22 cellular contexts compared by ENCODE assay signal in genomic region chr7:108045669-108046068, GRCh38. TPM values are rescaled to one million over a fixed set of nuclear protein-coding genes. Genes with fewer than 3 reads are reported as not detected.
A peak's percentile ranks its signal among the peaks of the same experiment; 100 is the strongest.
DNase-seq lines count a peak whose midpoint lies in the region; ATAC-seq, FAIRE-seq and TF ChIP-seq lines count a peak whose summit lies in the region.
"Had no signal": no experiment of that assay in that cellular context is flagged by ENCODE, and none has a peak within 500 bp of the region (broad histone marks: within the 10 kb centered on the region; RNA-seq: fewer than 3 reads in every experiment).

No MANE protein-coding gene starts in this region.

- H3K79me2 ChIP-seq in H1 (ENCODE audit: control insufficient read depth in 1 of 2, insufficient read depth in 2 of 2, low read length in 2 of 2), result no peaks in the 10 kb centered on the region

- H2BK5ac ChIP-seq in H1 (ENCODE audit: low read depth, low read length), result no peak overlapping the region

- peak overlapping the region; percentile 2 to 38 for H3K27ac ChIP-seq in ascending aorta
- no peak overlapping the region for H3K27ac ChIP-seq in H1 (ENCODE audit: low read depth, low read length)
- H3K27ac ChIP-seq in gastroesophageal sphincter, result no peak overlapping the region
- H3K27ac ChIP-seq: SK-N-MC, spleen, tibial artery had no signal

- H3K4me1 ChIP-seq in ascending aorta (no peaks in the 10 kb centered on the region), H1 (replicated peaks in 1 of 4; ENCODE audit: control insufficient read depth in 3 of 4, insufficient read depth in 4 of 4, low read length in 3 of 4) (no peaks in the 10 kb centered on the region), gastroesophageal sphincter (peaks cover 0 to 9% (median 0%) of the 10 kb centered on the region in 3 donors)
- H3K4me1 ChIP-seq: tibial artery had no signal

- no peak overlapping the region for H4K91ac ChIP-seq in H1 (replicated peaks; ENCODE audit: insufficient read length, low read length)

- no peak for TF ChIP-seq RAD21 in H1 (IDR thresholded peaks at IDR 0.05 in 1 of 2, conservative IDR thresholded peaks at IDR 0.05 in 1 of 2; ENCODE audit: low read depth in 2 of 2, low read length in 2 of 2)

- DNase-seq in ascending aorta (ENCODE audit: low spot score in 2 of 2) (no peak), H1 (ENCODE audit: low read depth in 1 of 2, low spot score in 2 of 2) (no peak), skeletal muscle cell (ENCODE audit: low read depth) (peak; percentile 74), lower leg skin (ENCODE audit: low spot score in 2 of 2) (no peak), foreskin melanocyte (no peak)
- DNase-seq: activated CD8-positive, alpha-beta memory T cell treated with anti-CD3 and anti-CD28 coated beads, Interleukin-2, amount 50 U/mL, for 48 hours; activated naive CD8-positive, alpha-beta T cell treated with anti-CD3 and anti-CD28 coated beads, Interleukin-2, amount 10 ng/mL, durations not matched to agents 7 days and 5 days; cortex of kidney; midbrain; MV-4-11; NCI-H1694 treated with DMSO at 0.1 percent for 48 hours; nephron progenitor cell; spleen; stimulated activated CD4-positive, alpha-beta T cell treated with anti-CD3 and anti-CD28 coated beads, Interleukin-4, amount 100 ng/mL, for 24 hours; stimulated activated naive CD8-positive, alpha-beta T cell treated with anti-CD3 and anti-CD28 coated beads, Interleukin-15, Interleukin-2, amounts not matched to agents 100 U/mL and 50 U/mL, for 24 hours; tibial artery had no signal

- intact Hi-C loops in ascending aorta (cut with DNase I), result no loop called here
- intact Hi-C loops in lower leg skin (cut with DNase I; ENCODE audit: low total_unique reads), result no loop called here

- ATAC-seq in gastroesophageal sphincter (peak; percentile 23), GM21737 (IDR thresholded peaks at IDR 0.05; ENCODE audit: unreplicated experiment) (no peak)
- ATAC-seq: HCT116; stimulated activated naive CD8-positive, alpha-beta T cell treated with anti-CD3 and anti-CD28 coated beads, Interleukin-15, Interleukin-2, amounts not matched to agents 100 U/mL and 50 U/mL, for 24 hours had no signal

- no peaks in the 10 kb centered on the region for H4K20me1 ChIP-seq in H1 (replicated peaks in 1 of 2; ENCODE audit: control insufficient read depth in 1 of 2, insufficient read depth in 2 of 2, low read length in 2 of 2)

- no peaks in the 10 kb centered on the region for H3K79me1 ChIP-seq in H1 (ENCODE audit: low read depth, low read length)

- no peak overlapping the region for H3K23ac ChIP-seq in H1 (ENCODE audit: insufficient read length)

- FAIRE-seq in H1 (lab: Jason Lieb, UNC), result no peak
- FAIRE-seq: G401.6, GM18507 had no signal

- H3K27me3 ChIP-seq in ascending aorta, result no peaks in the 10 kb centered on the region
- no peaks in the 10 kb centered on the region for H3K27me3 ChIP-seq in H1 (replicated peaks in 1 of 4; ENCODE audit: control insufficient read depth in 3 of 4, extremely low read depth in 1 of 4, insufficient read depth in 3 of 4, low read length in 3 of 4)
- H3K27me3 ChIP-seq in gastroesophageal sphincter, result no peaks in the 10 kb centered on the region
- H3K27me3 ChIP-seq: spleen, tibial artery had no signal

- no peak overlapping the region for H2BK15ac ChIP-seq in H1 (ENCODE audit: low read length)

- H2BK120ac ChIP-seq in H1 (replicated peaks; ENCODE audit: low read depth, low read length), result no peak overlapping the region

- H2AK5ac ChIP-seq in H1 (ENCODE audit: low read depth, low read length), result no peak overlapping the region

- 96% methylated on average over 1 of the region's 1 CpG; no CpG with 5 or more reads in 1 of the 2 experiments for WGBS in H1 (ENCODE audit: extremely low coverage in 1 of 2, insufficient coverage in 1 of 2, insufficient read length in 1 of 2, insufficient replicate concordance in 2 of 2, low coverage in 1 of 2, low lambda C conversion rate in 2 of 2, missing lambda C conversion rate in 1 of 2), 2 experiments
- WGBS in gastroesophageal sphincter (ENCODE audit: low coverage in 1 of 2), 2 donors, result 64 to 83% methylated on average over 1 of the region's 1 CpG
- 60 to 71% methylated on average over 1 of the region's 1 CpG for WGBS in lower leg skin, 2 donors

- H3K23me2 ChIP-seq in H1 (ENCODE audit: low read depth, low read length), result 0 out of 2 replicates have a peak, but pooled peaks cover 1% of the 10 kb centered on the region

- H2AFZ ChIP-seq in H1 (ENCODE audit: low read length), result no peak overlapping the region

- no peak for TF ChIP-seq POLR2A in H1 (IDR thresholded peaks at IDR 0.05; ENCODE audit: control extremely low read depth in 1 of 2, low read depth in 2 of 2, low read length in 2 of 2)
- no peak for TF ChIP-seq POLR2A in gastroesophageal sphincter (IDR thresholded peaks at IDR 0.05)
- TF ChIP-seq POLR2A in lower leg skin (IDR thresholded peaks at IDR 0.05), result no peak

- no peak overlapping the region for H3K4ac ChIP-seq in H1 (replicated peaks; ENCODE audit: insufficient read length, low read depth, low read length)

- no peak overlapping the region for H3K14ac ChIP-seq in H1 (ENCODE audit: insufficient read length)

- no peak overlapping the region for H2BK12ac ChIP-seq in H1 (ENCODE audit: low read depth, low read length)

- H3K9me3 ChIP-seq in ascending aorta (no peaks in the 10 kb centered on the region), H1 (ENCODE audit: insufficient read depth in 2 of 2, low read depth in 1 of 2, low read length in 1 of 2) (no peaks in the 10 kb centered on the region), gastroesophageal sphincter (no peaks in the 10 kb centered on the region)
- H3K9me3 ChIP-seq: spleen, tibial artery had no signal

- POLR2A ChIA-PET in H1 (lab: Charles Lee; ENCODE audit: partially characterized antibody), result no interaction called here

- H3K4me3 ChIP-seq in ascending aorta (no peak overlapping the region), H1 (ENCODE audit: extremely low read depth in 1 of 4, insufficient read depth in 2 of 4, low read depth in 3 of 4, low read length in 4 of 4) (no peak overlapping the region), gastroesophageal sphincter (no peak overlapping the region), skeletal muscle cell (ENCODE audit: low read depth, low read length) (no peak overlapping the region), lower leg skin (ENCODE audit: low read depth, poor library complexity, severe bottlenecking) (no peak overlapping the region)
- H3K4me3 ChIP-seq: SK-N-MC, spleen, tibial artery had no signal

- H3K36me3 ChIP-seq in ascending aorta (no peaks in the 10 kb centered on the region), H1 (ENCODE audit: control insufficient read depth in 2 of 4, insufficient read depth in 4 of 4, low read length in 3 of 4) (no peaks in the 10 kb centered on the region), gastroesophageal sphincter (no peaks in the 10 kb centered on the region)
- H3K36me3 ChIP-seq: spleen, tibial artery had no signal

- TF ChIP-seq EP300 in H1 (IDR thresholded peaks at IDR 0.05; ENCODE audit: borderline replicate concordance in 1 of 2, low read depth in 2 of 2, low read length in 2 of 2) (no peak), gastroesophageal sphincter (IDR thresholded peaks at IDR 0.05) (no peak)

- CTCF ChIA-PET in H1 (lab: Charles Lee; ENCODE audit: partially characterized antibody), result interaction anchor here (1.0 to 1.3 kb wide), 2 partner anchors 9 to 20 kb away, joined by 3 to 4 read pairs; no protein-coding TSS in a partner anchor

- H2BK20ac ChIP-seq in H1 (ENCODE audit: low read length), result no peak overlapping the region

- no peak overlapping the region for H3K18ac ChIP-seq in H1 (ENCODE audit: extremely low read depth, low read length)

- no peak overlapping the region for H3K9ac ChIP-seq in H1 (replicated peaks in 1 of 4; ENCODE audit: extremely low read depth in 1 of 4, low read depth in 3 of 4, low read length in 3 of 4)

- no peak overlapping the region for H4K5ac ChIP-seq in H1 (ENCODE audit: insufficient read length, low read depth, low read length)

- peak overlapping the region; percentile 59 for H3K56ac ChIP-seq in H1 (replicated peaks; ENCODE audit: insufficient read length, low read depth, low read length)

- H3K4me2 ChIP-seq in H1 (ENCODE audit: insufficient read depth in 1 of 2, low read depth in 2 of 2, low read length in 2 of 2), result no peak overlapping the region

- no peak overlapping the region for H4K8ac ChIP-seq in H1 (ENCODE audit: extremely low read depth, insufficient read depth, low read length)

- TF ChIP-seq CTCF in ascending aorta (IDR thresholded peaks at IDR 0.05), result no peak
- no peak for TF ChIP-seq CTCF in H1 (IDR thresholded peaks at IDR 0.05; ENCODE audit: control extremely low read depth in 1 of 3, insufficient read depth in 1 of 3, low read depth in 1 of 3, low read length in 3 of 3)
- no peak for TF ChIP-seq CTCF in gastroesophageal sphincter (IDR thresholded peaks at IDR 0.05)
- no peak for TF ChIP-seq CTCF in lower leg skin (IDR thresholded peaks at IDR 0.05)

TF ChIP-seq in H1, 55 proteins besides CTCF, POLR2A, EP300 and RAD21 (continues in another document):
- no peak for TF ChIP-seq ATF2 (IDR thresholded peaks at IDR 0.05; ENCODE audit: low read length)
- TF ChIP-seq ASH2L (IDR thresholded peaks at IDR 0.05; ENCODE audit: low read length), result no peak
- TF ChIP-seq SP4 (IDR thresholded peaks at IDR 0.05; ENCODE audit: low read length), result no peak
- TF ChIP-seq KDM1A (IDR thresholded peaks at IDR 0.05; ENCODE audit: borderline replicate concordance, low read length), result no peak

RNA-seq across cellular contexts. Expression of gene LAMB1, which starts 42.7 kb away (rescaled TPM):
- total RNA-seq in ascending aorta (198 TPM), gastroesophageal sphincter (100 to 1,000 TPM; 130 to 193 (median 179) TPM), lower leg skin (10 to 100 TPM; 43.9 to 84.8 (median 65.2) TPM)
- total RNA-seq in H1 (2021; fragmentation: NEBNext Ultra II Directional; extraction: Animal tissue kit (Norgen Biotek cat#: 25700)), result 37.2 and 38.5 TPM in 2 replicates
- polyA plus RNA-seq in H1 (2011; rRNA removed), result 31.9 and 61.6 TPM in 2 replicates
- polyA plus RNA-seq in H1 (2011; cell fraction: cytosol; rRNA removed), result 42.0 TPM
- 128 TPM for polyA plus RNA-seq in H1 (2011; cell fraction: nucleus; rRNA removed)
- 33.3 to 48.6 TPM (median 43.2 TPM) in 4 replicates for polyA plus RNA-seq in H1 (2012, experiment 1 of 2)
- 2.2 TPM for polyA plus RNA-seq in H1 (2012, experiment 2 of 2)
- polyA plus RNA-seq in H1 (2013, experiment 1 of 2), result 53.3 TPM
- 41.9 TPM for polyA plus RNA-seq in H1 (2013, experiment 2 of 2)
- 79.9 and 90.4 TPM in 2 replicates for polyA minus RNA-seq in H1 (2011; rRNA and poly(A)+ RNA removed)
- 35.5 TPM for polyA minus RNA-seq in H1 (2011; cell fraction: cytosol; rRNA and poly(A)+ RNA removed)
- 58.9 TPM for polyA minus RNA-seq in H1 (2011; cell fraction: nucleus; rRNA and poly(A)+ RNA removed)
- total RNA-seq: activated naive CD8-positive, alpha-beta T cell treated with anti-CD3 and anti-CD28 coated beads, Interleukin-2, amount 10 ng/mL, durations not matched to agents 7 days and 5 days had no signal

Comparison
In these comparisons a context has a peak if more than half of its experiments do, and no peak if none do; other contexts are left out.
1. H3K27ac ChIP-seq: peak in ascending aorta (2 of 2); none in H1 (single experiment) and gastroesophageal sphincter (0 of 4).